In genomic region chr14:52948039-52948438, GRCh38 we compare ENCODE assay signal across 1 cellular context.
TF ChIP-seq lines count a peak whose summit lies in the region.

No MANE protein-coding gene starts in this region.

TF ChIP-seq in HepG2, 621 proteins besides CTCF, POLR2A, EP300 and RAD21 (continued from another document and continues in another):
- TF ChIP-seq ZNF407 (CRISPR knock-in tag; IDR thresholded peaks at IDR 0.05; ENCODE audit: not compliant biosample characterization) (no peak), TFDP2 (CRISPR knock-in tag; IDR thresholded peaks at IDR 0.05) (no peak), RCOR2 (CRISPR knock-in tag; IDR thresholded peaks at IDR 0.05) (peak; percentile 94), ZNF589 (CRISPR knock-in tag; conservative IDR thresholded peaks at IDR 0.05) (no peak), HNRNPL (IDR thresholded peaks at IDR 0.05; ENCODE audit: low read depth, low read length) (no peak), MTA1 (CRISPR knock-in tag; IDR thresholded peaks at IDR 0.05; ENCODE audit: borderline replicate concordance) (no peak), CEBPB (IDR thresholded peaks at IDR 0.05; ENCODE audit: borderline replicate concordance, low read depth, low read length) (peak; percentile 82; the same call in 1 of the 2 replicates), SIN3B (IDR thresholded peaks at IDR 0.05; ENCODE audit: low read length) (no peak), PAWR (CRISPR knock-in tag; IDR thresholded peaks at IDR 0.05; ENCODE audit: borderline replicate concordance) (no peak), SMYD3 (CRISPR knock-in tag; IDR thresholded peaks at IDR 0.05) (no peak), ZNF484 (CRISPR knock-in tag; IDR thresholded peaks at IDR 0.05; ENCODE audit: borderline replicate concordance, low read depth) (no peak), ZNF225 (CRISPR knock-in tag; IDR thresholded peaks at IDR 0.05) (no peak), PRMT3 (CRISPR knock-in tag; IDR thresholded peaks at IDR 0.05; ENCODE audit: borderline replicate concordance, low read depth) (no peak), TIGD3 (CRISPR knock-in tag; IDR thresholded peaks at IDR 0.05; ENCODE audit: borderline replicate concordance) (no peak), ZNF160 (CRISPR knock-in tag; IDR thresholded peaks at IDR 0.05) (no peak), KDM4B (CRISPR knock-in tag; IDR thresholded peaks at IDR 0.05) (no peak), CEBPG (CRISPR knock-in tag; IDR thresholded peaks at IDR 0.05) (peak; percentile 87), GABPB1 (CRISPR knock-in tag; IDR thresholded peaks at IDR 0.05) (no peak), ZNF562 (CRISPR knock-in tag; IDR thresholded peaks at IDR 0.05; ENCODE audit: borderline replicate concordance) (no peak), PCBP2 (optimal IDR thresholded peaks at IDR 0.05; ENCODE audit: low read depth, low read length, poor library complexity, severe bottlenecking) (no peak), MXD1 (CRISPR knock-in tag; IDR thresholded peaks at IDR 0.05) (no peak), RNF219 (CRISPR knock-in tag; IDR thresholded peaks at IDR 0.05) (no peak), MLXIP (CRISPR knock-in tag; IDR thresholded peaks at IDR 0.05; ENCODE audit: borderline replicate concordance) (no peak), NFKBIZ (CRISPR knock-in tag; IDR thresholded peaks at IDR 0.05) (no peak; the same call in 1 of the 2 replicates), ZNF616 (CRISPR knock-in tag; IDR thresholded peaks at IDR 0.05; ENCODE audit: low read depth) (no peak), ZNF672 (CRISPR knock-in tag; IDR thresholded peaks at IDR 0.05) (no peak), KLF9 (CRISPR knock-in tag; IDR thresholded peaks at IDR 0.05; ENCODE audit: low read depth) (no peak)
- TF ChIP-seq, protein P1, sequence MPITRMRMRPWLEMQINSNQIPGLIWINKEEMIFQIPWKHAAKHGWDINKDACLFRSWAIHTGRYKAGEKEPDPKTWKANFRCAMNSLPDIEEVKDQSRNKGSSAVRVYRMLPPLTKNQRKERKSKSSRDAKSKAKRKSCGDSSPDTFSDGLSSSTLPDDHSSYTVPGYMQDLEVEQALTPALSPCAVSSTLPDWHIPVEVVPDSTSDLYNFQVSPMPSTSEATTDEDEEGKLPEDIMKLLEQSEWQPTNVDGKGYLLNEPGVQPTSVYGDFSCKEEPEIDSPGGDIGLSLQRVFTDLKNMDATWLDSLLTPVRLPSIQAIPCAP (CRISPR knock-in tag; IDR thresholded peaks at IDR 0.05; ENCODE audit: low read depth): no peak
- TF ChIP-seq, protein P2, sequence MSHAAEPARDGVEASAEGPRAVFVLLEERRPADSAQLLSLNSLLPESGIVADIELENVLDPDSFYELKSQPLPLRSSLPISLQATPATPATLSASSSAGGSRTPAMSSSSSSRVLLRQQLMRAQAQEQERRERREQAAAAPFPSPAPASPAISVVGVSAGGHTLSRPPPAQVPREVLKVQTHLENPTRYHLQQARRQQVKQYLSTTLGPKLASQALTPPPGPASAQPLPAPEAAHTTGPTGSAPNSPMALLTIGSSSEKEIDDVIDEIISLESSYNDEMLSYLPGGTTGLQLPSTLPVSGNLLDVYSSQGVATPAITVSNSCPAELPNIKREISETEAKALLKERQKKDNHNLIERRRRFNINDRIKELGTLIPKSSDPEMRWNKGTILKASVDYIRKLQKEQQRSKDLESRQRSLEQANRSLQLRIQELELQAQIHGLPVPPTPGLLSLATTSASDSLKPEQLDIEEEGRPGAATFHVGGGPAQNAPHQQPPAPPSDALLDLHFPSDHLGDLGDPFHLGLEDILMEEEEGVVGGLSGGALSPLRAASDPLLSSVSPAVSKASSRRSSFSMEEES (CRISPR knock-in tag; IDR thresholded peaks at IDR 0.05): no peak
- TF ChIP-seq, protein P3, sequence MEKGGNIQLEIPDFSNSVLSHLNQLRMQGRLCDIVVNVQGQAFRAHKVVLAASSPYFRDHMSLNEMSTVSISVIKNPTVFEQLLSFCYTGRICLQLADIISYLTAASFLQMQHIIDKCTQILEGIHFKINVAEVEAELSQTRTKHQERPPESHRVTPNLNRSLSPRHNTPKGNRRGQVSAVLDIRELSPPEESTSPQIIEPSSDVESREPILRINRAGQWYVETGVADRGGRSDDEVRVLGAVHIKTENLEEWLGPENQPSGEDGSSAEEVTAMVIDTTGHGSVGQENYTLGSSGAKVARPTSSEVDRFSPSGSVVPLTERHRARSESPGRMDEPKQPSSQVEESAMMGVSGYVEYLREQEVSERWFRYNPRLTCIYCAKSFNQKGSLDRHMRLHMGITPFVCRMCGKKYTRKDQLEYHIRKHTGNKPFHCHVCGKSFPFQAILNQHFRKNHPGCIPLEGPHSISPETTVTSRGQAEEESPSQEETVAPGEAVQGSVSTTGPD (CRISPR knock-in tag; IDR thresholded peaks at IDR 0.05): no peak
- TF ChIP-seq, protein P4, sequence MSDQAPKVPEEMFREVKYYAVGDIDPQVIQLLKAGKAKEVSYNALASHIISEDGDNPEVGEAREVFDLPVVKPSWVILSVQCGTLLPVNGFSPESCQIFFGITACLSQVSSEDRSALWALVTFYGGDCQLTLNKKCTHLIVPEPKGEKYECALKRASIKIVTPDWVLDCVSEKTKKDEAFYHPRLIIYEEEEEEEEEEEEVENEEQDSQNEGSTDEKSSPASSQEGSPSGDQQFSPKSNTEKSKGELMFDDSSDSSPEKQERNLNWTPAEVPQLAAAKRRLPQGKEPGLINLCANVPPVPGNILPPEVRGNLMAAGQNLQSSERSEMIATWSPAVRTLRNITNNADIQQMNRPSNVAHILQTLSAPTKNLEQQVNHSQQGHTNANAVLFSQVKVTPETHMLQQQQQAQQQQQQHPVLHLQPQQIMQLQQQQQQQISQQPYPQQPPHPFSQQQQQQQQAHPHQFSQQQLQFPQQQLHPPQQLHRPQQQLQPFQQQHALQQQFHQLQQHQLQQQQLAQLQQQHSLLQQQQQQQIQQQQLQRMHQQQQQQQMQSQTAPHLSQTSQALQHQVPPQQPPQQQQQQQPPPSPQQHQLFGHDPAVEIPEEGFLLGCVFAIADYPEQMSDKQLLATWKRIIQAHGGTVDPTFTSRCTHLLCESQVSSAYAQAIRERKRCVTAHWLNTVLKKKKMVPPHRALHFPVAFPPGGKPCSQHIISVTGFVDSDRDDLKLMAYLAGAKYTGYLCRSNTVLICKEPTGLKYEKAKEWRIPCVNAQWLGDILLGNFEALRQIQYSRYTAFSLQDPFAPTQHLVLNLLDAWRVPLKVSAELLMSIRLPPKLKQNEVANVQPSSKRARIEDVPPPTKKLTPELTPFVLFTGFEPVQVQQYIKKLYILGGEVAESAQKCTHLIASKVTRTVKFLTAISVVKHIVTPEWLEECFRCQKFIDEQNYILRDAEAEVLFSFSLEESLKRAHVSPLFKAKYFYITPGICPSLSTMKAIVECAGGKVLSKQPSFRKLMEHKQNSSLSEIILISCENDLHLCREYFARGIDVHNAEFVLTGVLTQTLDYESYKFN (CRISPR knock-in tag; conservative IDR thresholded peaks at IDR 0.05): peak; percentile 79
